In genomic region chr14:69877492-69877891, GRCh38 we compare ENCODE assay signal across 8 cellular contexts. TPM values are rescaled to one million over a fixed set of nuclear protein-coding genes. Genes with fewer than 3 reads are reported as not detected.
DNase-seq lines count a peak whose midpoint lies in the region; ATAC-seq and TF ChIP-seq lines count a peak whose summit lies in the region.

No MANE protein-coding gene starts in this region.

- peaks cover 30% of the 10 kb centered on the region for H3K79me2 ChIP-seq in neural cell (replicated peaks; ENCODE audit: insufficient read depth, low read length)

- H3K9me3 ChIP-seq in neural cell (ENCODE audit: low read length), result no peaks in the 10 kb centered on the region

- no peak overlapping the region for H2AFZ ChIP-seq in neural cell (ENCODE audit: low read depth, low read length)

- no peaks in the 10 kb centered on the region for H3K9me2 ChIP-seq in neural cell (ENCODE audit: insufficient read depth, low read length)

- TF ChIP-seq POLR2A in NB4 (IDR thresholded peaks at IDR 0.05; ENCODE audit: extremely low read depth, insufficient read length), result no peak

- no peaks in the 10 kb centered on the region for H4K20me1 ChIP-seq in neural cell (ENCODE audit: insufficient read depth)

- ATAC-seq in HG02973 (IDR thresholded peaks at IDR 0.05; ENCODE audit: unreplicated experiment), result no peak

- H3K36me3 ChIP-seq in brain microvascular endothelial cell (replicated peaks) (no peaks in the 10 kb centered on the region), neural cell (ENCODE audit: insufficient read depth, low read length) (no peaks in the 10 kb centered on the region)

- TF ChIP-seq RAD21 in neural cell (conservative IDR thresholded peaks at IDR 0.05), result peak; percentile 36

- peaks cover 6% of the 10 kb centered on the region for H3F3A ChIP-seq in neural cell (ENCODE audit: insufficient read depth, low read length, poor library complexity, severe bottlenecking)

- H3K27me3 ChIP-seq in brain microvascular endothelial cell (replicated peaks), result peaks cover 18% of the 10 kb centered on the region
- H3K27me3 ChIP-seq in neural cell (ENCODE audit: insufficient read depth, low read depth, low read length), result no peaks in the 10 kb centered on the region

- TF ChIP-seq CTCF in NB4 (IDR thresholded peaks at IDR 0.05; ENCODE audit: low read depth, low read length) (peak; percentile 54), brain microvascular endothelial cell (IDR thresholded peaks at IDR 0.05; ENCODE audit: low read depth, low read length, missing control alignments) (peak; percentile 64), neural cell (IDR thresholded peaks at IDR 0.05; ENCODE audit: poor library complexity, severe bottlenecking) (peak; percentile 56)

- in situ Hi-C loops in brain microvascular endothelial cell (cut with HindIII; ENCODE audit: low pct_ligation_motif_present, low sequenced_read_pairs), result no loop called here

- peak; percentile 8 for DNase-seq in EL
- peak; percentile 48 for DNase-seq in NB4 (ENCODE audit: low read depth)
- DNase-seq in brain microvascular endothelial cell, result peak; percentile 24
- no peak for DNase-seq in stimulated activated naive CD4-positive, alpha-beta T cell treated with Interleukin-2 at 50 U/mL for 16 hours (lab: John Stamatoyannopoulos, UW)
- no peak for DNase-seq in activated CD8-positive, alpha-beta memory T cell treated with anti-CD3 and anti-CD28 coated beads, Interleukin-2, amount 50 U/mL, for 48 hours
- no peak for DNase-seq in activated effector memory CD4-positive, alpha-beta T cell treated with Interleukin-2 at 50 U/mL for 16 hours

- H3K4me2 ChIP-seq in neural cell (ENCODE audit: low read length), result no peak overlapping the region

- H3K4me3 ChIP-seq in NB4 (ENCODE audit: low read depth, low read length) (no peak overlapping the region), brain microvascular endothelial cell (ENCODE audit: low read depth, low read length) (no peak overlapping the region), neural cell (ENCODE audit: low read length) (no peak overlapping the region)

- H3K9ac ChIP-seq in neural cell (ENCODE audit: low read length), result no peak overlapping the region

- H3K27ac ChIP-seq in brain microvascular endothelial cell (no peak overlapping the region), neural cell (ENCODE audit: low read length) (no peak overlapping the region)

- TF ChIP-seq EP300 in neural cell (conservative IDR thresholded peaks at IDR 0.05; ENCODE audit: poor library complexity, severe bottlenecking), result no peak

TF ChIP-seq in neural cell, 6 proteins besides CTCF, POLR2A, EP300 and RAD21:
- no peak for TF ChIP-seq TAF1 (IDR thresholded peaks at IDR 0.05; ENCODE audit: low read depth)
- TF ChIP-seq SMC3 (conservative IDR thresholded peaks at IDR 0.05; ENCODE audit: poor library complexity), result peak; percentile 53

RNA-seq across cellular contexts. Expression of gene SMOC1, which starts 1.7 kb away (rescaled TPM):
- polyA plus RNA-seq in neural cell, result 4.1 and 8.7 TPM in 2 replicates
- polyA minus RNA-seq in neural cell, result 6.1 and 6.3 TPM in 2 replicates

Comparison
In these comparisons a context has a peak if more than half of its experiments do, and no peak if none do; other contexts are left out.
1. DNase-seq: peak in EL (single experiment), NB4 (single experiment) and brain microvascular endothelial cell (single experiment); none in stimulated activated naive CD4-positive, alpha-beta T cell treated with Interleukin-2 at 50 U/mL for 16 hours (single experiment), activated CD8-positive, alpha-beta memory T cell treated with anti-CD3 and anti-CD28 coated beads, Interleukin-2, amount 50 U/mL, for 48 hours (single experiment) and activated effector memory CD4-positive, alpha-beta T cell treated with Interleukin-2 at 50 U/mL for 16 hours (single experiment).
2. Peak in every context shown above with its lines, with median percentiles within 50 percentile points of each other: CTCF ChIP-seq.